In the genomic region with DNA sequence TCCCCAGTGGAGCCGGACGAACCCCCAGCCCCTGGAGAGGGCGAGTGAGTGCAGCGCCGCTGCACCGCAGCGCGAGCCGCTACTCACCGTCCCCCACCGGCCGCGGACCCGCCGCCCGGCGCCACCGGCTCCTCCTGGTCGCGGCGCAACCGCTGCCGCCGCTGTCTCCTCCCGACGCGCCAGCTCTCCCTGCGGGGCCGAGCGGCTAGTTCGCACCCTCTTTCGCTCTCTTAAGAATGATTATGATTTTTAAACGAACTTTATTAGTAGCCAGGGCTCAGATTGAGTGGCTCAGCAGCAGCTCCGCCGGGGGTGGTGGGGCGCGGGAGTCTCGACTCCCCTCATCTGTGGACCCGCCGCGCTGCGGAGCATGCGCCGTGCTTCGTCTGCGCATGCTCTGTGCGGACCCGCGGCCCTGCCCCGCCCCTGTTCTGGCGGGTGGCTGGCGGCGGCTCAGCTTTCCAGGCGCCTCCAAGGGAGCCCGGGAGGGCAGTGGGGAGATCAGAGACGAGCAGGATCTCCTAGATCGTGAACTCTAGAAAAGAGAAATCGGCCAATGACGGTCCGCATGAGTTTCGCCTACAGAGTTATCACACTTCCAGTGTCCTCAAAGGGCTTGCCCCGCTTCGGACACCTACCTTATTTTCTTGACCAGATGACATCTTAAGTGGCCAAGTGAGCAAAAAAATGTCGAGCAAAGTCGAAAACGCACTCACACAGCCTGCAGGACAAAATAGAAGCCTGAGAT, we compare ENCODE assay signal across 8 cellular contexts. TPM values are rescaled to one million over a fixed set of nuclear protein-coding genes. Genes with fewer than 3 reads are reported as not detected.
DNase-seq lines count a peak whose midpoint lies in the region; ATAC-seq and TF ChIP-seq lines count a peak whose summit lies in the region.

A gene (minus strand): TSS at position 372 of the 748 bp plus-strand sequence. CDS start 11,927 bp downstream, outside the sequence.

- H3K4me3 Mint-ChIP-seq in activated CD4-positive, alpha-beta T cell treated with anti-CD3 and anti-CD28 coated beads for 36 hours, result peak within 1 kb of the TSS; percentile 92

- peak within 1 kb of the TSS; percentile 93 for H3K27ac Mint-ChIP-seq in activated CD4-positive, alpha-beta T cell treated with anti-CD3 and anti-CD28 coated beads for 36 hours

- CTCF ChIA-PET in activated CD4-positive, alpha-beta T cell treated with anti-CD3 and anti-CD28 coated beads for 36 hours (lab: Charles Lee), result interaction anchor here (0.8 to 1.1 kb wide), 4 partner anchors 15 to 95 kb away, joined by 3 to 4 read pairs (median 4); no protein-coding TSS in a partner anchor

- ATAC-seq in GM19043 (IDR thresholded peaks at IDR 0.05; ENCODE audit: low read depth, unreplicated experiment) (peak; percentile 77), HG03342 (IDR thresholded peaks at IDR 0.05; ENCODE audit: unreplicated experiment) (peak; percentile 83)
- peak; percentile 93 for ATAC-seq in activated CD4-positive, alpha-beta T cell treated with anti-CD3 and anti-CD28 coated beads for 36 hours

- intact Hi-C loops in activated CD4-positive, alpha-beta T cell treated with anti-CD3 and anti-CD28 coated beads for 36 hours (cut with DNase I, micrococcal nuclease), result loop anchor here (1.0 to 5.0 kb wide), 9 partner anchors 43 to 319 kb away; a partner anchor contains a TSS

- no peaks in the 10 kb centered on the region for H3K9me3 ChIP-seq in BE2C

- peak; percentile 88 for DNase-seq in BE2C
- peak; percentile 85 to 94 for DNase-seq in NCI-H446 (lab: John Stamatoyannopoulos, UW)
- DNase-seq in activated CD4-positive, alpha-beta T cell treated with anti-CD3 and anti-CD28 coated beads for 36 hours, result peak; percentile 88
- peak; percentile 88 for DNase-seq in coronary artery (ENCODE audit: low spot score)
- DNase-seq in stimulated activated CD4-positive, alpha-beta T cell treated with anti-CD3 and anti-CD28 coated beads, Interleukin-1b, Interleukin-23, amount 100 ng/mL, for 24 hours (ENCODE audit: low read depth in 4 of 4, low spot score in 1 of 4), result peak; percentile 60 to 73 (median 70)

- H3K27ac ChIP-seq in coronary artery, result peak within 1 kb of the TSS; percentile 94 to 95
- H3K27ac ChIP-seq in layer of hippocampus (ENCODE audit: low read depth, low read length), result peak within 1 kb of the TSS; percentile 75

- POLR2A ChIA-PET in activated CD4-positive, alpha-beta T cell treated with anti-CD3 and anti-CD28 coated beads for 36 hours (lab: Charles Lee), result interaction anchor here (0.5 to 1.3 kb wide), 3 partner anchors 15 to 585 kb away, joined by 3 to 7 read pairs (median 5); a partner anchor contains a TSS

- peaks cover 4% of the 10 kb centered on the region for H3K27me3 Mint-ChIP-seq in activated CD4-positive, alpha-beta T cell treated with anti-CD3 and anti-CD28 coated beads for 36 hours

- H3K36me3 ChIP-seq in BE2C, result no peaks in the 10 kb centered on the region

- peaks cover 3% of the 10 kb centered on the region; the same call in 1 of the 2 replicates for H3K4me1 ChIP-seq in BE2C

- TF ChIP-seq CTCF in BE2C (IDR thresholded peaks at IDR 0.05; ENCODE audit: low read depth, low read length) (no peak), coronary artery (IDR thresholded peaks at IDR 0.05) (peak; percentile 7)

- H3K4me3 ChIP-seq in BE2C (ENCODE audit: low read depth, low read length) (peak within 1 kb of the TSS; percentile 89), coronary artery (peak within 1 kb of the TSS; percentile 90)

- H3K36me3 Mint-ChIP-seq in activated CD4-positive, alpha-beta T cell treated with anti-CD3 and anti-CD28 coated beads for 36 hours (ENCODE audit: low read depth), result peaks cover 1% of the 10 kb centered on the region

- H3K9me3 Mint-ChIP-seq in activated CD4-positive, alpha-beta T cell treated with anti-CD3 and anti-CD28 coated beads for 36 hours (ENCODE audit: low read depth), result no peaks in the 10 kb centered on the region

- peaks cover 16% of the 10 kb centered on the region for H3K4me1 Mint-ChIP-seq in activated CD4-positive, alpha-beta T cell treated with anti-CD3 and anti-CD28 coated beads for 36 hours

- no peaks in the 10 kb centered on the region for H3K27me3 ChIP-seq in BE2C
- H3K27me3 ChIP-seq in layer of hippocampus (ENCODE audit: control insufficient read depth, insufficient read depth, low read length), result no peaks in the 10 kb centered on the region

RNA-seq across cellular contexts. Expression of the gene that starts here (rescaled TPM):
- 2.5 TPM for polyA plus RNA-seq in BE2C (2012; ENCODE audit: insufficient read depth, insufficient read length, low read depth)
- total RNA-seq in activated CD4-positive, alpha-beta T cell treated with anti-CD3 and anti-CD28 coated beads for 36 hours, result 1 to 10 TPM; 1.4 to 1.5 TPM

Comparison
In these comparisons a context has a peak if more than half of its experiments do, and no peak if none do; other contexts are left out.
1. Peak in every context shown above with its lines: DNase-seq, ATAC-seq, H3K4me3 ChIP-seq and H3K27ac ChIP-seq.